Comparison of ENCODE assay signal across 9 cellular contexts in genomic region chr19:38402623-38402966, GRCh38. TPM values are rescaled to one million over a fixed set of nuclear protein-coding genes. Genes with fewer than 3 reads are reported as not detected.
DNase-seq lines count a peak whose midpoint lies in the region; ATAC-seq and TF ChIP-seq lines count a peak whose summit lies in the region.
"Had no signal": no experiment of that assay in that cellular context is flagged by ENCODE, and none has a peak within 500 bp of the region (broad histone marks: within the 10 kb centered on the region; RNA-seq: fewer than 3 reads in every experiment).

No MANE protein-coding gene starts in this region.

- H3K4me3 Mint-ChIP-seq in activated T-cell treated with anti-CD3 and anti-CD28 coated beads, Interleukin-2, amount 50 U/mL, for 24 hours, result peak overlapping the region; percentile 84
- peak overlapping the region; percentile 56 for H3K4me3 Mint-ChIP-seq in WTC11

- TF ChIP-seq CTCF in WTC11 (IDR thresholded peaks at IDR 0.05) (no peak), tibial artery (IDR thresholded peaks at IDR 0.05) (no peak)

- no peaks in the 10 kb centered on the region for H3K4me1 ChIP-seq in iPS-20b (ENCODE audit: insufficient read depth, low read length)
- peaks cover 0 to 21% (median 5%) of the 10 kb centered on the region in 4 donors for H3K4me1 ChIP-seq in tibial artery

- H3K27ac ChIP-seq in iPS-20b (ENCODE audit: low read length) (no peak overlapping the region), tibial artery (peak overlapping the region in 1 of 2 donors; percentile 83)

- no peaks in the 10 kb centered on the region for H3K27me3 Mint-ChIP-seq in activated T-cell treated with anti-CD3 and anti-CD28 coated beads, Interleukin-2, amount 50 U/mL, for 24 hours
- peaks cover 64% of the 10 kb centered on the region for H3K27me3 Mint-ChIP-seq in WTC11 (ENCODE audit: low read depth)

- no peaks in the 10 kb centered on the region for H3K9me3 ChIP-seq in iPS-20b (ENCODE audit: insufficient read depth, low read depth, low read length)
- no peaks in the 10 kb centered on the region for H3K9me3 ChIP-seq in tibial artery

- peaks cover 24% of the 10 kb centered on the region for H3K36me3 Mint-ChIP-seq in activated T-cell treated with anti-CD3 and anti-CD28 coated beads, Interleukin-2, amount 50 U/mL, for 24 hours (ENCODE audit: low read depth)
- no peaks in the 10 kb centered on the region for H3K36me3 Mint-ChIP-seq in WTC11

- H3K4me1 Mint-ChIP-seq in activated T-cell treated with anti-CD3 and anti-CD28 coated beads, Interleukin-2, amount 50 U/mL, for 24 hours (ENCODE audit: low read depth), result peaks cover 15% of the 10 kb centered on the region
- no peaks in the 10 kb centered on the region for H3K4me1 Mint-ChIP-seq in WTC11

- H3K4me3 ChIP-seq in iPS-20b (ENCODE audit: low read length), result peak overlapping the region; percentile 47
- H3K4me3 ChIP-seq in tibial artery, result peak overlapping the region; percentile 90 to 94

- peak overlapping the region; percentile 80 for H3K27ac Mint-ChIP-seq in activated T-cell treated with anti-CD3 and anti-CD28 coated beads, Interleukin-2, amount 50 U/mL, for 24 hours
- H3K27ac Mint-ChIP-seq in WTC11, result no peak overlapping the region

- H3K36me3 ChIP-seq in iPS-20b (ENCODE audit: insufficient read depth, low read depth, low read length) (no peaks in the 10 kb centered on the region), tibial artery (peaks cover 11 to 28% (median 22%) of the 10 kb centered on the region in 3 donors)

- no peak for DNase-seq in activated T-cell treated with anti-CD3 and anti-CD28 coated beads, Interleukin-2, amount 50 U/mL, for 24 hours
- DNase-seq in activated T-cell treated with anti-CD3 and anti-CD28 coated beads, Interleukin-2, amount 50 U/mL, for 48 hours, result no peak
- DNase-seq in WTC11 (ENCODE audit: low spot score) (no peak), tibial artery (no peak)
- DNase-seq in activated CD4-positive, CD25-positive, alpha-beta regulatory T cell (lab: John Stamatoyannopoulos, UW), result no peak
- no peak for DNase-seq in central memory CD4-positive, alpha-beta T cell
- no peak for DNase-seq in activated CD4-positive, alpha-beta T cell treated with anti-CD3 and anti-CD28 coated beads, Interleukin-2, amount 50 U/mL, for 1 hour

- peaks cover 45% of the 10 kb centered on the region for H3K27me3 ChIP-seq in iPS-20b (ENCODE audit: insufficient read depth, low read length)
- peaks cover 0 to 37% of the 10 kb centered on the region in 2 donors for H3K27me3 ChIP-seq in tibial artery

- H3K9me3 Mint-ChIP-seq in activated T-cell treated with anti-CD3 and anti-CD28 coated beads, Interleukin-2, amount 50 U/mL, for 24 hours, result no peaks in the 10 kb centered on the region
- H3K9me3 Mint-ChIP-seq in WTC11, result no peaks in the 10 kb centered on the region

- H3K9ac ChIP-seq in iPS-20b (ENCODE audit: low read depth, low read length), result no peak overlapping the region

- POLR2A ChIA-PET in WTC11 (lab: Charles Lee), result interaction anchor here (0.9 to 2.0 kb wide), 10 partner anchors 13 to 232 kb away, joined by 3 to 14 read pairs (median 4); partner anchors contain the start of genes GGN, PSMD8 and SPRED3

- CTCF ChIA-PET in WTC11 (lab: Charles Lee), result interaction anchor here (0.5 to 3.0 kb wide), 103 partner anchors 9 to 908 kb away, joined by 3 to 110 read pairs (median 5); partner anchors contain the start of genes ACTN4, C19orf33, CATSPERG and CCER2

- intact Hi-C loops in tibial artery (cut with DNase I; ENCODE audit: low total_unique reads), result loop anchor here (2.0 to 5.0 kb wide), 2 partner anchors 14 to 230 kb away; partner anchors contain the start of genes GGN and SPRED3

- no peak for ATAC-seq in WTC11

TF ChIP-seq in WTC11, 78 proteins besides CTCF, POLR2A, EP300 and RAD21 (continues in another document):
- TF ChIP-seq SMAD4 (CRISPR knock-in tag; IDR thresholded peaks at IDR 0.05) (no peak), ZNF671 (CRISPR knock-in tag; IDR thresholded peaks at IDR 0.05) (no peak), RORB (CRISPR knock-in tag; IDR thresholded peaks at IDR 0.05) (no peak), NFATC4 (CRISPR knock-in tag; IDR thresholded peaks at IDR 0.05) (no peak), EMX1 (CRISPR knock-in tag; IDR thresholded peaks at IDR 0.05) (no peak), GABPB1 (CRISPR knock-in tag; IDR thresholded peaks at IDR 0.05) (no peak), CREM (CRISPR knock-in tag; IDR thresholded peaks at IDR 0.05) (no peak), JUN (CRISPR knock-in tag; IDR thresholded peaks at IDR 0.05) (no peak), ZNF532 (CRISPR knock-in tag; IDR thresholded peaks at IDR 0.05; ENCODE audit: borderline replicate concordance) (no peak)
- TF ChIP-seq, protein P1, sequence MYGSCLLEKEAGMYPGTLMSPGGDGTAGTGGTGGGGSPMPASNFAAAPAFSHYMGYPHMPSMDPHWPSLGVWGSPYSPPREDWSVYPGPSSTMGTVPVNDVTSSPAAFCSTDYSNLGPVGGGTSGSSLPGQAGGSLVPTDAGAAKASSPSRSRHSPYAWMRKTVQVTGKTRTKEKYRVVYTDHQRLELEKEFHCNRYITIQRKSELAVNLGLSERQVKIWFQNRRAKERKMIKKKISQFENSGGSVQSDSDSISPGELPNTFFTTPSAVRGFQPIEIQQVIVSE (CRISPR knock-in tag; IDR thresholded peaks at IDR 0.05; ENCODE audit: borderline replicate concordance), result no peak
- TF ChIP-seq, protein P2, sequence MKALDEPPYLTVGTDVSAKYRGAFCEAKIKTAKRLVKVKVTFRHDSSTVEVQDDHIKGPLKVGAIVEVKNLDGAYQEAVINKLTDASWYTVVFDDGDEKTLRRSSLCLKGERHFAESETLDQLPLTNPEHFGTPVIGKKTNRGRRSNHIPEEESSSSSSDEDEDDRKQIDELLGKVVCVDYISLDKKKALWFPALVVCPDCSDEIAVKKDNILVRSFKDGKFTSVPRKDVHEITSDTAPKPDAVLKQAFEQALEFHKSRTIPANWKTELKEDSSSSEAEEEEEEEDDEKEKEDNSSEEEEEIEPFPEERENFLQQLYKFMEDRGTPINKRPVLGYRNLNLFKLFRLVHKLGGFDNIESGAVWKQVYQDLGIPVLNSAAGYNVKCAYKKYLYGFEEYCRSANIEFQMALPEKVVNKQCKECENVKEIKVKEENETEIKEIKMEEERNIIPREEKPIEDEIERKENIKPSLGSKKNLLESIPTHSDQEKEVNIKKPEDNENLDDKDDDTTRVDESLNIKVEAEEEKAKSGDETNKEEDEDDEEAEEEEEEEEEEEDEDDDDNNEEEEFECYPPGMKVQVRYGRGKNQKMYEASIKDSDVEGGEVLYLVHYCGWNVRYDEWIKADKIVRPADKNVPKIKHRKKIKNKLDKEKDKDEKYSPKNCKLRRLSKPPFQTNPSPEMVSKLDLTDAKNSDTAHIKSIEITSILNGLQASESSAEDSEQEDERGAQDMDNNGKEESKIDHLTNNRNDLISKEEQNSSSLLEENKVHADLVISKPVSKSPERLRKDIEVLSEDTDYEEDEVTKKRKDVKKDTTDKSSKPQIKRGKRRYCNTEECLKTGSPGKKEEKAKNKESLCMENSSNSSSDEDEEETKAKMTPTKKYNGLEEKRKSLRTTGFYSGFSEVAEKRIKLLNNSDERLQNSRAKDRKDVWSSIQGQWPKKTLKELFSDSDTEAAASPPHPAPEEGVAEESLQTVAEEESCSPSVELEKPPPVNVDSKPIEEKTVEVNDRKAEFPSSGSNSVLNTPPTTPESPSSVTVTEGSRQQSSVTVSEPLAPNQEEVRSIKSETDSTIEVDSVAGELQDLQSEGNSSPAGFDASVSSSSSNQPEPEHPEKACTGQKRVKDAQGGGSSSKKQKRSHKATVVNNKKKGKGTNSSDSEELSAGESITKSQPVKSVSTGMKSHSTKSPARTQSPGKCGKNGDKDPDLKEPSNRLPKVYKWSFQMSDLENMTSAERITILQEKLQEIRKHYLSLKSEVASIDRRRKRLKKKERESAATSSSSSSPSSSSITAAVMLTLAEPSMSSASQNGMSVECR (CRISPR knock-in tag; IDR thresholded peaks at IDR 0.05; ENCODE audit: borderline replicate concordance), result no peak
- TF ChIP-seq, protein P3, sequence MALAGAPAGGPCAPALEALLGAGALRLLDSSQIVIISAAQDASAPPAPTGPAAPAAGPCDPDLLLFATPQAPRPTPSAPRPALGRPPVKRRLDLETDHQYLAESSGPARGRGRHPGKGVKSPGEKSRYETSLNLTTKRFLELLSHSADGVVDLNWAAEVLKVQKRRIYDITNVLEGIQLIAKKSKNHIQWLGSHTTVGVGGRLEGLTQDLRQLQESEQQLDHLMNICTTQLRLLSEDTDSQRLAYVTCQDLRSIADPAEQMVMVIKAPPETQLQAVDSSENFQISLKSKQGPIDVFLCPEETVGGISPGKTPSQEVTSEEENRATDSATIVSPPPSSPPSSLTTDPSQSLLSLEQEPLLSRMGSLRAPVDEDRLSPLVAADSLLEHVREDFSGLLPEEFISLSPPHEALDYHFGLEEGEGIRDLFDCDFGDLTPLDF (CRISPR knock-in tag; IDR thresholded peaks at IDR 0.05), result no peak

RNA-seq across cellular contexts. Expression of gene FAM98C, which starts 0.3 kb away (rescaled TPM):
- total RNA-seq in WTC11 (2021), result 9.7 to 12.2 TPM (median 10.2 TPM) in 3 replicates

RNA-seq across cellular contexts. Expression of gene SPRED3, which starts 14.1 kb away (rescaled TPM):
- 5.2 to 7.3 TPM (median 7.2 TPM) in 3 replicates for total RNA-seq in WTC11 (2021)

RNA-seq across cellular contexts. Expression of gene GGN, which starts 14.8 kb away (rescaled TPM):
- total RNA-seq in WTC11 (2021), result 2.4 to 3.1 TPM (median 2.7 TPM) in 3 replicates
- total RNA-seq: Daoy had no signal

RNA-seq across cellular contexts. Expression of gene RASGRP4, which starts 23.4 kb away (rescaled TPM):
- total RNA-seq in WTC11 (2021), result 2.5 to 4.1 TPM (median 3.4 TPM) in 3 replicates
- total RNA-seq: Daoy had no signal

RNA-seq across cellular contexts. Expression of gene PSMD8, which starts 28.2 kb away (rescaled TPM):
- 156 to 167 TPM (median 160 TPM) in 3 replicates for total RNA-seq in WTC11 (2021)
